In the genomic region with DNA sequence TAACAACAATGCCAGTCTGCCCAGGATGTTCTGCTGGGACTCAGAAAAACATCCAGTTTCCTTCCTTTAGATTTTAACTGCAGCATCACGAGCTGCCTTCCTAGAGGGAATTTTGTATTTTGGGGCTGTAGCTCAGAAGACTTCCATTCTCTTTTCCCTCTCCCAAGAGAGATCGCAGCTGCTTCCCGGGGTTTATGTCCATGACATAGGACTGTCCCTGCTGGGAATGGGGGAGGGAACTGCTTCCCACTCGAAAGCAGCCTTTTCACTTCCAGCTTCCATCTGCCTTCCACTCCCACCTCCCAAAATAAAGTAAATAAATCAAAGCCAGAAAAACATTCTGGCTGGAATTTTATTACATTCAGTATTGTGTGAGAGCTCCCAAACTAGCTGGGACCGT, we compare ENCODE assay signal across 11 cellular contexts. TPM values are rescaled to one million over a fixed set of nuclear protein-coding genes. Genes with fewer than 3 reads are reported as not detected.
DNase-seq lines count a peak whose midpoint lies in the region; TF ChIP-seq lines count a peak whose summit lies in the region.
"Had no signal": no experiment of that assay in that cellular context is flagged by ENCODE, and none has a peak within 500 bp of the region (broad histone marks: within the 10 kb centered on the region; RNA-seq: fewer than 3 reads in every experiment).

No MANE protein-coding gene starts in this region.

- intact Hi-C loops in thyroid gland (cut with DNase I): loop anchor here (10.0 kb wide), 1 partner anchor 142 kb away; a partner anchor contains a TSS

- peaks cover 6 to 20% of the 10 kb centered on the region in 2 donors for H3K4me1 ChIP-seq in duodenal mucosa (ENCODE audit: control insufficient read depth in 1 of 2, insufficient read depth in 2 of 2, low read length in 2 of 2)
- H3K4me1 ChIP-seq in muscle layer of duodenum (ENCODE audit: control insufficient read depth in 1 of 2, insufficient read depth in 2 of 2, low read length in 2 of 2): peaks cover 5 to 38% of the 10 kb centered on the region in 2 donors
- H3K4me1 ChIP-seq in thyroid gland: peaks cover 4 to 7% of the 10 kb centered on the region in 2 donors

- no peak overlapping the region for H3K9ac ChIP-seq in duodenal mucosa (ENCODE audit: low read depth in 1 of 2, low read length in 2 of 2)

- TF ChIP-seq CTCF in thyroid gland (IDR thresholded peaks at IDR 0.05): no peak

- WGBS in thyroid gland, 2 donors: 67 to 72% methylated on average over 5 of the region's 5 CpGs

- H3K27ac ChIP-seq in duodenal mucosa (ENCODE audit: low read depth, low read length) (peak overlapping the region; percentile 39), muscle layer of duodenum (ENCODE audit: low read length) (peak overlapping the region; percentile 66), thyroid gland (peak overlapping the region in 2 of 3 donors; percentile 1 to 21)

- DNase-seq in NCI-H69 (lab: John Stamatoyannopoulos, UW): peak; percentile 20
- no peak for DNase-seq in thyroid gland
- no peak for DNase-seq in COLO668 (lab: John Stamatoyannopoulos, UW; ENCODE audit: unreplicated experiment)
- no peak for DNase-seq in KG1 (lab: John Stamatoyannopoulos, UW)
- no peak for DNase-seq in 8988T
- DNase-seq: effector memory CD4-positive, alpha-beta T cell; hypothalamus; NCI-H187 treated with DMSO at 0.1 percent for 48 hours; small intestine had no signal

- no peak overlapping the region for H3K4me3 ChIP-seq in duodenal mucosa (ENCODE audit: low read depth in 1 of 2, low read length in 2 of 2)
- H3K4me3 ChIP-seq in muscle layer of duodenum (ENCODE audit: low read depth in 1 of 2, low read length in 2 of 2): no peak overlapping the region
- no peak overlapping the region for H3K4me3 ChIP-seq in thyroid gland (replicated peaks in 1 of 3)

- H3K36me3 ChIP-seq in duodenal mucosa (ENCODE audit: control insufficient read depth in 1 of 2, insufficient read depth in 2 of 2, low read length in 2 of 2) (no peaks in the 10 kb centered on the region), muscle layer of duodenum (ENCODE audit: control insufficient read depth in 1 of 2, insufficient read depth in 2 of 2, low read length in 2 of 2) (no peaks in the 10 kb centered on the region), thyroid gland (no peaks in the 10 kb centered on the region)

- H3K27me3 ChIP-seq in duodenal mucosa (ENCODE audit: control insufficient read depth in 1 of 2, insufficient read depth in 2 of 2, low read length in 2 of 2) (no peaks in the 10 kb centered on the region), muscle layer of duodenum (ENCODE audit: low read depth, low read length) (no peaks in the 10 kb centered on the region), thyroid gland (no peaks in the 10 kb centered on the region)

- no peak for TF ChIP-seq POLR2A in thyroid gland (IDR thresholded peaks at IDR 0.05)

- H3K9me3 ChIP-seq in duodenal mucosa (ENCODE audit: control insufficient read depth in 1 of 2, low read length in 2 of 2) (no peaks in the 10 kb centered on the region), muscle layer of duodenum (ENCODE audit: control insufficient read depth in 1 of 2, low read length in 2 of 2) (no peaks in the 10 kb centered on the region), thyroid gland (no peaks in the 10 kb centered on the region)

RNA-seq across cellular contexts. Expression of a gene that starts 52.4 kb away (rescaled TPM):
- 100 to 1,000 TPM in 2 of 4 donors, 10 to 100 TPM in 2; 73.1 to 117 (median 92.5) TPM for total RNA-seq in thyroid gland

Comparison
In these comparisons a context has a peak if more than half of its experiments do, and no peak if none do; other contexts are left out.
1. H3K27ac ChIP-seq: peak in every context shown above with its lines; median percentile 66 in muscle layer of duodenum; 39 in duodenal mucosa; 11 in thyroid gland.